In the genomic region with DNA sequence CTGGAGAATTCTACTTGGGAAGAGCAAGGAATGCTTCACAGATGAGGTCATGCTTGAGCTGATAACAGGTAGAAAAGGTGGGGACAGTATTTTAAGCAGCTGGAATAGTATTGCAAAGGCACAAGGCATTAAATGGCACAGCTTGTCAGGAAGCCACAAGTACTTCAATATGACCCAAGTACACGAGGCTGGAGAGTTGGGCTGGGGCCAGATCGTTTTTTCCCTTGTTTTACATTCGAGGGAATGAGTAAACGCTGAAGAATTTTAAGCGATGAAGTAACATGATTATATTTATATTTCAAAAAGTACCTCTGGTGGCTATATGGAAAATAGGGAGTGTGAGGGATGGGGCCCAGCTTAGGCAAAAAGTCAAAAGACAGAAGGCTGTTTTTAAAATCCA, we compare ENCODE assay signal across 11 cellular contexts. TPM values are rescaled to one million over a fixed set of nuclear protein-coding genes. Genes with fewer than 3 reads are reported as not detected.
A peak's percentile ranks its signal among the peaks of the same experiment; 100 is the strongest.
DNase-seq lines count a peak whose midpoint lies in the region; ATAC-seq and TF ChIP-seq lines count a peak whose summit lies in the region.
"Had no signal": no experiment of that assay in that cellular context is flagged by ENCODE, and none has a peak within 500 bp of the region (broad histone marks: within the 10 kb centered on the region; RNA-seq: fewer than 3 reads in every experiment).

No MANE protein-coding gene starts in this region.

- TF ChIP-seq CTCF in chondrocyte (IDR thresholded peaks at IDR 0.05): peak; percentile 43

- no peaks in the 10 kb centered on the region for H3K9me3 Mint-ChIP-seq in chondrocyte (ENCODE audit: low read depth)
- no peaks in the 10 kb centered on the region for H3K9me3 Mint-ChIP-seq in activated CD4-positive, alpha-beta memory T cell treated with anti-CD3 and anti-CD28 coated beads, Interleukin-2, amount 10 ng/mL, durations not matched to agents 7 days and 5 days
- H3K9me3 Mint-ChIP-seq: activated T-helper 1 cell treated with anti-CD3 and anti-CD28 coated beads, Interleukin-12 subunit alpha, Interleukin-12 subunit beta, Interleukin-2, Interleukin-4 antibody, amounts not matched to agents 30 ng/mL and 10 ng/mL and 1 ng/mL, durations not matched to agents 14 hours and 24 hours and 36 hours had no signal

- no peak for ATAC-seq in stimulated activated naive CD8-positive, alpha-beta T cell treated with anti-CD3 and anti-CD28 coated beads, Interleukin-15, Interleukin-2, amounts not matched to agents 100 U/mL and 50 U/mL, for 24 hours
- ATAC-seq in GM21528 (IDR thresholded peaks at IDR 0.05; ENCODE audit: low FRiP score, unreplicated experiment): no peak

- POLR2A ChIA-PET in activated CD4-positive, alpha-beta memory T cell treated with anti-CD3 and anti-CD28 coated beads, Interleukin-2, amount 10 ng/mL, durations not matched to agents 7 days and 5 days (lab: Charles Lee): no interaction called here

- in situ Hi-C loops in Caki2 (cut with HindIII; ENCODE audit: low pct_unique_long_range_greater_than_20kb, low sequenced_read_pairs): no loop called here

- DNase-seq in Caki2 (ENCODE audit: low read depth) (peak; percentile 44), LoVo (ENCODE audit: low spot score) (peak; percentile 61), chondrocyte (ENCODE audit: low spot score) (no peak), mucosa of gallbladder (ENCODE audit: low spot score) (peak; percentile 39), NCI-H774 (lab: John Stamatoyannopoulos, UW) (no peak)
- no peak for DNase-seq in activated CD4-positive, alpha-beta memory T cell treated with anti-CD3 and anti-CD28 coated beads, Interleukin-2, amount 10 ng/mL, durations not matched to agents 7 days and 5 days
- no peak for DNase-seq in stimulated activated naive CD8-positive, alpha-beta T cell treated with anti-CD3 and anti-CD28 coated beads, Interleukin-15, Interleukin-2, amounts not matched to agents 100 U/mL and 50 U/mL, for 24 hours
- DNase-seq: head of caudate nucleus, NCI-H187 had no signal

- CTCF ChIA-PET in activated CD4-positive, alpha-beta memory T cell treated with anti-CD3 and anti-CD28 coated beads, Interleukin-2, amount 10 ng/mL, durations not matched to agents 7 days and 5 days (lab: Charles Lee): no interaction called here

- H3K36me3 Mint-ChIP-seq in chondrocyte (ENCODE audit: low read depth): no peaks in the 10 kb centered on the region
- no peaks in the 10 kb centered on the region for H3K36me3 Mint-ChIP-seq in activated CD4-positive, alpha-beta memory T cell treated with anti-CD3 and anti-CD28 coated beads, Interleukin-2, amount 10 ng/mL, durations not matched to agents 7 days and 5 days (ENCODE audit: low read depth)

- no peak overlapping the region for H3K4me3 Mint-ChIP-seq in chondrocyte (ENCODE audit: unreplicated experiment)
- no peak overlapping the region for H3K4me3 Mint-ChIP-seq in activated CD4-positive, alpha-beta memory T cell treated with anti-CD3 and anti-CD28 coated beads, Interleukin-2, amount 10 ng/mL, durations not matched to agents 7 days and 5 days
- H3K4me3 Mint-ChIP-seq: activated T-helper 1 cell treated with anti-CD3 and anti-CD28 coated beads, Interleukin-12 subunit alpha, Interleukin-12 subunit beta, Interleukin-2, Interleukin-4 antibody, amounts not matched to agents 30 ng/mL and 10 ng/mL and 1 ng/mL, durations not matched to agents 14 hours and 24 hours and 36 hours had no signal

- H3K27me3 Mint-ChIP-seq in chondrocyte (ENCODE audit: low read depth): peaks cover 2% of the 10 kb centered on the region
- peaks cover 2% of the 10 kb centered on the region for H3K27me3 Mint-ChIP-seq in activated CD4-positive, alpha-beta memory T cell treated with anti-CD3 and anti-CD28 coated beads, Interleukin-2, amount 10 ng/mL, durations not matched to agents 7 days and 5 days

- peaks cover 3% of the 10 kb centered on the region for H3K4me1 Mint-ChIP-seq in chondrocyte (ENCODE audit: low read depth)
- peaks cover 14% of the 10 kb centered on the region for H3K4me1 Mint-ChIP-seq in activated CD4-positive, alpha-beta memory T cell treated with anti-CD3 and anti-CD28 coated beads, Interleukin-2, amount 10 ng/mL, durations not matched to agents 7 days and 5 days

- no peak overlapping the region for H3K27ac Mint-ChIP-seq in chondrocyte (ENCODE audit: unreplicated experiment)
- H3K27ac Mint-ChIP-seq in activated CD4-positive, alpha-beta memory T cell treated with anti-CD3 and anti-CD28 coated beads, Interleukin-2, amount 10 ng/mL, durations not matched to agents 7 days and 5 days: no peak overlapping the region
- H3K27ac Mint-ChIP-seq: activated T-helper 1 cell treated with anti-CD3 and anti-CD28 coated beads, Interleukin-12 subunit alpha, Interleukin-12 subunit beta, Interleukin-2, Interleukin-4 antibody, amounts not matched to agents 30 ng/mL and 10 ng/mL and 1 ng/mL, durations not matched to agents 14 hours and 24 hours and 36 hours had no signal

RNA-seq across cellular contexts. Expression of a gene that starts 54.9 kb away (rescaled TPM):
- total RNA-seq in Caki2 (2014; rRNA removed; shearing (Covaris generic); ENCODE audit: low replicate concordance): 14.6 and 16.5 TPM in 2 replicates
- total RNA-seq in chondrocyte (23.0 to 34.5 TPM (median 25.1 TPM) in 3 replicates), mucosa of gallbladder (34.1 TPM)
- 10 to 100 TPM; 39.9 to 43.9 TPM for total RNA-seq in activated CD4-positive, alpha-beta memory T cell treated with anti-CD3 and anti-CD28 coated beads, Interleukin-2, amount 10 ng/mL, durations not matched to agents 7 days and 5 days

Comparison
In these comparisons a context has a peak if more than half of its experiments do, and no peak if none do; other contexts are left out.
1. DNase-seq: peak in Caki2 (single experiment), LoVo (single experiment) and mucosa of gallbladder (single experiment); none in chondrocyte (single experiment), NCI-H774 (single experiment), activated CD4-positive, alpha-beta memory T cell treated with anti-CD3 and anti-CD28 coated beads, Interleukin-2, amount 10 ng/mL, durations not matched to agents 7 days and 5 days (single experiment) and stimulated activated naive CD8-positive, alpha-beta T cell treated with anti-CD3 and anti-CD28 coated beads, Interleukin-15, Interleukin-2, amounts not matched to agents 100 U/mL and 50 U/mL, for 24 hours (single experiment).